Comparison of ENCODE assay signal across 9 cellular contexts in the genomic region with DNA sequence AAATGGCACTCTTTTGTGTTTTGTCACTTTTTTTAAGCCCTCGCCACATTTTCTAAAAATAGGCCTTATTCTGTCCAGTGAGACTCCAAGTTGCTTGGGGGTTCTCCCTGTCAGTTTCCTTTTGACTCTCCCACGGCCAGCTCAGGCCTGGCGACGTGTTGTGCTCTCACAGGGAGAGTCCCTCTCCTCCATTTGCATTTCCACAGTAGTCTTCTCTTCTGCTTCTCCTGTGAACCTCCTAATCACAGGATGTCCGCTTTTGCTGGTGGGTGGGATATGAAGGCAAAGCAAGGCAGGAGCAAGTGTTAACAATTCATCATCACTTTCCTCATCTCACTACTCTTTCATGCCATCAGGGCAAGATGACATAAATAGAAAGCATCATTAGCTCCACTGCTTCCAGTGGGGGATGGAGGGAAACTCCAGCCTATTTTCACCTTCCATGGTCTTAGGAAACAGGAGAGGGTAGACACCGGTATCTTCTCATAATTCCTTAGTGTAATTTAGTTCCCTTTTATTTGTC.
DNase-seq lines count a peak whose midpoint lies in the region; ATAC-seq, FAIRE-seq and TF ChIP-seq lines count a peak whose summit lies in the region.
"Had no signal": no experiment of that assay in that cellular context is flagged by ENCODE, and none has a peak within 500 bp of the region (broad histone marks: within the 10 kb centered on the region; RNA-seq: fewer than 3 reads in every experiment).

No MANE protein-coding gene starts in this region.

- TF ChIP-seq CTCF in gastrocnemius medialis (IDR thresholded peaks at IDR 0.05 in 4 of 5, conservative IDR thresholded peaks at IDR 0.05 in 1 of 5), result no peak

- TF ChIP-seq POLR2A in gastrocnemius medialis (IDR thresholded peaks at IDR 0.05), result no peak

- H3K27ac ChIP-seq in gastrocnemius medialis, result no peak overlapping the region

- intact Hi-C loops in gastrocnemius medialis (cut with DNase I; ENCODE audit: low total_unique reads), result no loop called here

- H3K4me3 ChIP-seq in gastrocnemius medialis, result no peak overlapping the region

- FAIRE-seq in frontal cortex (lab: Jason Lieb, UNC), result no peak
- FAIRE-seq: endometrium had no signal

- peak; percentile 60 for ATAC-seq in GM18858 (IDR thresholded peaks at IDR 0.05; ENCODE audit: unreplicated experiment)
- ATAC-seq in GM21786 (IDR thresholded peaks at IDR 0.05; ENCODE audit: unreplicated experiment), result peak; percentile 67
- no peak for ATAC-seq in gastrocnemius medialis

- H3K4me1 ChIP-seq in gastrocnemius medialis, result no peaks in the 10 kb centered on the region

- H3K9me3 ChIP-seq in gastrocnemius medialis, result no peaks in the 10 kb centered on the region

- no peaks in the 10 kb centered on the region for H3K27me3 ChIP-seq in gastrocnemius medialis

- in situ Hi-C loops in gastrocnemius medialis (cut with MboI; ENCODE audit: low sequenced_read_pairs in 4 of 4), result no loop called here

- H3K36me3 ChIP-seq in gastrocnemius medialis, result no peaks in the 10 kb centered on the region

- DNase-seq in NCI-H69 (lab: John Stamatoyannopoulos, UW) (peak; percentile 21), frontal cortex (ENCODE audit: low spot score in 2 of 2) (no peak), nucleus accumbens (lab: John Stamatoyannopoulos, UW) (no peak), NCI-H1417 treated with DMSO at 0.1 percent for 48 hours (lab: John Stamatoyannopoulos, UW) (no peak), gastrocnemius medialis (no peak)
- DNase-seq in stimulated activated CD4-positive, alpha-beta T cell treated with anti-CD3 and anti-CD28 coated beads, Interleukin-12 subunit alpha, Interleukin-12 subunit beta, amount 100 ng/mL, for 24 hours (ENCODE audit: low read depth in 2 of 2), result peak; percentile 33 to 63

Comparison
In these comparisons a context has a peak if more than half of its experiments do, and no peak if none do; other contexts are left out.
1. ATAC-seq: peak in GM18858 (single experiment) and GM21786 (single experiment); none in gastrocnemius medialis (0 of 2).
2. DNase-seq: peak in NCI-H69 (single experiment) and stimulated activated CD4-positive, alpha-beta T cell treated with anti-CD3 and anti-CD28 coated beads, Interleukin-12 subunit alpha, Interleukin-12 subunit beta, amount 100 ng/mL, for 24 hours (2 of 2); none in frontal cortex (0 of 2), nucleus accumbens (0 of 56), NCI-H1417 treated with DMSO at 0.1 percent for 48 hours (single experiment) and gastrocnemius medialis (0 of 2).